ENCODE assay signal across 22 cellular contexts in the genomic region with DNA sequence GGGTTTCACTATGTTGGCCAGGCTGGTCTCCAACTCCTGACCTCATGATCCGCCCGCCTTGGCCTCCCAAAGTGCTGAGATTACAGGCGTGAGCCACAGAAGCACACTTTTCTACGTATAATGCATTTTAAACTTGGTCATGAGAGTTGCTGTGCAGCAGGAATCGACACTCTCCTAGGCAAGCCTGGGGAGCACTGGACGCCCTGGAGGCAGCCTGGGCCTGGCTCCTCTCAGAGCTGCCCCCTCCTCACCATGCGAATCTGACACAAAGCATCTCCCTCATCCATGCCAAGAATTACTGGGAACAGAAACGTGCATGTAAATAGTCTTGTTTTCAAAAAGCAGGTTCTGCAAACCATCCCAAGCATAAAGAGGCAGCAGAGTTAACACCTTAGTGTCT.
DNase-seq lines count a peak whose midpoint lies in the region; ATAC-seq and TF ChIP-seq lines count a peak whose summit lies in the region.
"Had no signal": no experiment of that assay in that cellular context is flagged by ENCODE, and none has a peak within 500 bp of the region (broad histone marks: within the 10 kb centered on the region; RNA-seq: fewer than 3 reads in every experiment).

No MANE protein-coding gene starts in this region.

- H4K20me1 ChIP-seq in hepatocyte (ENCODE audit: insufficient read depth, poor library complexity, severe bottlenecking) = no peaks in the 10 kb centered on the region

- H3K23ac ChIP-seq in mesenchymal stem cell (ENCODE audit: low read length in 2 of 2) = no peak overlapping the region

- H3K4me2 ChIP-seq in hepatocyte (no peak overlapping the region), mesenchymal stem cell (ENCODE audit: low read length, poor library complexity, severe bottlenecking) (no peak overlapping the region)

- no peak overlapping the region for H3K4me3 ChIP-seq in NT2/D1 (ENCODE audit: insufficient read length, low read depth)
- H3K4me3 ChIP-seq in hepatocyte = no peak overlapping the region
- H3K4me3 ChIP-seq in mesenchymal stem cell (ENCODE audit: insufficient read depth in 1 of 2, low read depth in 1 of 2, low read length in 2 of 2) = no peak overlapping the region
- H3K4me3 ChIP-seq in CD8-positive, alpha-beta T cell (ENCODE audit: low read depth, low read length) = no peak overlapping the region
- H3K4me3 ChIP-seq: colonic mucosa had no signal

- 56% methylated on average over 8 of the region's 8 CpGs for WGBS in hepatocyte (ENCODE audit: low lambda C conversion rate, missing lambda C conversion rate)
- WGBS in mesenchymal stem cell = 84% methylated on average over 8 of the region's 8 CpGs

- H3K27ac ChIP-seq in hepatocyte (peak overlapping the region; percentile 51), mesenchymal stem cell (ENCODE audit: low read length, poor library complexity, severe bottlenecking) (no peak overlapping the region)
- H3K27ac ChIP-seq in CD8-positive, alpha-beta T cell (ENCODE audit: low read depth, low read length) = no peak overlapping the region
- H3K27ac ChIP-seq: colonic mucosa, foreskin keratinocyte had no signal

- CTCF ChIA-PET in CD8-positive, alpha-beta T cell (lab: Charles Lee) = no interaction called here

- H3K14ac ChIP-seq in mesenchymal stem cell (ENCODE audit: low read length in 2 of 2) = no peak overlapping the region

- H3K4ac ChIP-seq in mesenchymal stem cell (ENCODE audit: low read depth in 1 of 2, low read length in 2 of 2) = no peak overlapping the region

- H3K4me3 Mint-ChIP-seq in type B pancreatic cell = no peak overlapping the region
- no peak overlapping the region for H3K4me3 Mint-ChIP-seq in CD8-positive, alpha-beta T cell
- H3K4me3 Mint-ChIP-seq: effector memory CD8-positive, alpha-beta T cell; memory B cell had no signal

- ATAC-seq in Right ventricle myocardium inferior (no peak), left ventricle myocardium superior (no peak), HG03469 (IDR thresholded peaks at IDR 0.05; ENCODE audit: unreplicated experiment) (no peak)
- ATAC-seq in CD8-positive, alpha-beta T cell = no peak
- ATAC-seq: effector memory CD8-positive, alpha-beta T cell; esophagus mucosa; foreskin keratinocyte; stimulated activated naive CD8-positive, alpha-beta T cell treated with anti-CD3 and anti-CD28 coated beads, Interleukin-15, Interleukin-2, amounts not matched to agents 100 U/mL and 50 U/mL, for 24 hours had no signal

- DNase-seq in Right ventricle myocardium inferior (ENCODE audit: missing footprints) (peak; percentile 48), left ventricle myocardium superior (no peak), NT2/D1 (ENCODE audit: low read depth, low spot score) (no peak), hepatocyte (ENCODE audit: low spot score) (no peak), type B pancreatic cell (ENCODE audit: extremely low spot score, unreplicated experiment) (no peak), mesenchymal stem cell (no peak)
- DNase-seq in CD8-positive, alpha-beta T cell = no peak
- DNase-seq: activated CD4-positive, CD25-positive, alpha-beta regulatory T cell; activated naive CD4-positive, alpha-beta T cell treated with anti-CD3 and anti-CD28 coated beads, Interleukin-2, amount 50 U/mL, for 16 hours; colonic mucosa; effector memory CD8-positive, alpha-beta T cell; foreskin keratinocyte; GF-D8; left cardiac atrium; MV-4-11; NCI-H1436 treated with DMSO at 0.1 percent for 48 hours; NCI-H510A; SHP77 treated with DMSO at 0.1 percent for 48 hours; stimulated activated naive CD8-positive, alpha-beta T cell treated with anti-CD3 and anti-CD28 coated beads, Interleukin-15, Interleukin-2, amounts not matched to agents 100 U/mL and 50 U/mL, for 24 hours had no signal

- no peaks in the 10 kb centered on the region for H3K27me3 ChIP-seq in NT2/D1 (ENCODE audit: insufficient read depth, insufficient read length)
- no peaks in the 10 kb centered on the region for H3K27me3 ChIP-seq in hepatocyte
- no peaks in the 10 kb centered on the region for H3K27me3 ChIP-seq in mesenchymal stem cell (ENCODE audit: control insufficient read depth in 1 of 2, insufficient read depth in 1 of 2, low read length in 2 of 2)
- H3K27me3 ChIP-seq in CD8-positive, alpha-beta T cell (ENCODE audit: insufficient read depth, low read length) = no peaks in the 10 kb centered on the region
- H3K27me3 ChIP-seq: colonic mucosa, foreskin keratinocyte had no signal

- no peak overlapping the region for H2AK5ac ChIP-seq in mesenchymal stem cell (ENCODE audit: low read length, severe bottlenecking)

- H4K91ac ChIP-seq in mesenchymal stem cell (ENCODE audit: low read length) = no peak overlapping the region

- H2BK5ac ChIP-seq in mesenchymal stem cell (ENCODE audit: low read depth, low read length, poor library complexity, severe bottlenecking) = no peak overlapping the region

- H3K9me3 ChIP-seq in NT2/D1 (ENCODE audit: insufficient read depth, low read length) (peaks cover 7% of the 10 kb centered on the region; the same call in 1 of the 2 replicates), hepatocyte (ENCODE audit: low read depth) (no peaks in the 10 kb centered on the region), mesenchymal stem cell (ENCODE audit: control insufficient read depth, low read length) (no peaks in the 10 kb centered on the region)
- H3K9me3 ChIP-seq in CD8-positive, alpha-beta T cell (ENCODE audit: low read length) = no peaks in the 10 kb centered on the region
- H3K9me3 ChIP-seq: colonic mucosa had no signal

- no peak overlapping the region for H4K8ac ChIP-seq in mesenchymal stem cell (ENCODE audit: low read length)

- H3K79me1 ChIP-seq in mesenchymal stem cell (replicated peaks; ENCODE audit: low read length, poor library complexity, severe bottlenecking) = peaks cover 8% of the 10 kb centered on the region

- H3K79me2 ChIP-seq in hepatocyte = peaks cover 4% of the 10 kb centered on the region

- H3K36me3 Mint-ChIP-seq in type B pancreatic cell = peaks cover 6% of the 10 kb centered on the region
- H3K36me3 Mint-ChIP-seq in CD8-positive, alpha-beta T cell = peaks cover 19% of the 10 kb centered on the region

- no peaks in the 10 kb centered on the region for H3K9me3 Mint-ChIP-seq in type B pancreatic cell
- H3K9me3 Mint-ChIP-seq in CD8-positive, alpha-beta T cell = no peaks in the 10 kb centered on the region
- H3K9me3 Mint-ChIP-seq: effector memory CD8-positive, alpha-beta T cell; memory B cell had no signal

- H2BK120ac ChIP-seq in mesenchymal stem cell (ENCODE audit: low read depth, low read length) = no peak overlapping the region

- POLR2A ChIA-PET in CD8-positive, alpha-beta T cell (lab: Charles Lee) = no interaction called here

- H3K36me3 ChIP-seq in NT2/D1 (ENCODE audit: insufficient read depth, insufficient read length, low read length) (peaks cover 32% of the 10 kb centered on the region), hepatocyte (replicated peaks; ENCODE audit: insufficient read depth, low read depth) (no peaks in the 10 kb centered on the region), mesenchymal stem cell (ENCODE audit: control insufficient read depth in 1 of 2, insufficient read depth in 2 of 2, low read depth in 1 of 2, low read length in 2 of 2) (peaks cover 0 to 14% of the 10 kb centered on the region in 2 experiments)
- no peaks in the 10 kb centered on the region for H3K36me3 ChIP-seq in CD8-positive, alpha-beta T cell (ENCODE audit: insufficient read depth, low read length)
- H3K36me3 ChIP-seq: colonic mucosa had no signal

- H3K27ac Mint-ChIP-seq in type B pancreatic cell = peak overlapping the region; percentile 26
- no peak overlapping the region for H3K27ac Mint-ChIP-seq in CD8-positive, alpha-beta T cell
- H3K27ac Mint-ChIP-seq: effector memory CD8-positive, alpha-beta T cell; memory B cell had no signal

- TF ChIP-seq CTCF in hepatocyte (IDR thresholded peaks at IDR 0.05; ENCODE audit: poor library complexity) = no peak
- TF ChIP-seq CTCF in type B pancreatic cell (conservative IDR thresholded peaks at IDR 0.05) = no peak
- TF ChIP-seq CTCF in CD8-positive, alpha-beta T cell (IDR thresholded peaks at IDR 0.05) = no peak

- H2AFZ ChIP-seq in hepatocyte (no peak overlapping the region), mesenchymal stem cell (ENCODE audit: low read depth, low read length) (no peak overlapping the region)

- H3K9ac ChIP-seq in NT2/D1 (ENCODE audit: insufficient read length, low read depth) = peak overlapping the region; percentile 51
- no peak overlapping the region for H3K9ac ChIP-seq in mesenchymal stem cell (ENCODE audit: low read length)

- no peak overlapping the region for H2BK15ac ChIP-seq in mesenchymal stem cell (ENCODE audit: low read depth, poor library complexity, severe bottlenecking)

- H3K4me1 Mint-ChIP-seq in type B pancreatic cell (ENCODE audit: unreplicated experiment) = peaks cover 26% of the 10 kb centered on the region
- no peaks in the 10 kb centered on the region for H3K4me1 Mint-ChIP-seq in CD8-positive, alpha-beta T cell (ENCODE audit: low read depth)

- intact Hi-C loops in Right ventricle myocardium inferior (cut with DNase I) (no loop called here), left ventricle myocardium superior (cut with micrococcal nuclease) (no loop called here)
- intact Hi-C loops in CD8-positive, alpha-beta T cell (cut with DNase I, micrococcal nuclease) = no loop called here

- peaks cover 16% of the 10 kb centered on the region for H3K4me1 ChIP-seq in NT2/D1 (ENCODE audit: insufficient read depth, insufficient read length)
- H3K4me1 ChIP-seq in hepatocyte (ENCODE audit: insufficient read depth) = peaks cover 20% of the 10 kb centered on the region
- H3K4me1 ChIP-seq in mesenchymal stem cell (ENCODE audit: control insufficient read depth, insufficient read depth, low read depth, low read length) = peaks cover 17% of the 10 kb centered on the region
- H3K4me1 ChIP-seq in CD8-positive, alpha-beta T cell (ENCODE audit: insufficient read depth, low read length) = no peaks in the 10 kb centered on the region
- H3K4me1 ChIP-seq: colonic mucosa, foreskin keratinocyte had no signal

- H3K18ac ChIP-seq in mesenchymal stem cell (ENCODE audit: low read depth in 1 of 2, low read length in 2 of 2) = no peak overlapping the region

- no peaks in the 10 kb centered on the region for H3K27me3 Mint-ChIP-seq in type B pancreatic cell
- no peaks in the 10 kb centered on the region for H3K27me3 Mint-ChIP-seq in CD8-positive, alpha-beta T cell (ENCODE audit: low read depth)
- H3K27me3 Mint-ChIP-seq: effector memory CD8-positive, alpha-beta T cell; memory B cell had no signal

- no peak overlapping the region for H2BK12ac ChIP-seq in mesenchymal stem cell (ENCODE audit: low read length in 2 of 2)

- no peaks in the 10 kb centered on the region for H3K9me2 ChIP-seq in hepatocyte (replicated peaks; ENCODE audit: insufficient read depth)
